In genomic region chr7:135102372-135102771, GRCh38 we compare ENCODE assay signal across 12 cellular contexts. TPM values are rescaled to one million over a fixed set of nuclear protein-coding genes. Genes with fewer than 3 reads are reported as not detected.
DNase-seq lines count a peak whose midpoint lies in the region; ATAC-seq and TF ChIP-seq lines count a peak whose summit lies in the region.
"Had no signal": no experiment of that assay in that cellular context is flagged by ENCODE, and none has a peak within 500 bp of the region (broad histone marks: within the 10 kb centered on the region; RNA-seq: fewer than 3 reads in every experiment).

No MANE protein-coding gene starts in this region.

- no peaks in the 10 kb centered on the region for H3K4me1 Mint-ChIP-seq in activated T-helper 1 cell treated with anti-CD3 and anti-CD28 coated beads, Interleukin-12 subunit alpha, Interleukin-12 subunit beta, Interleukin-2, Interleukin-4 antibody, amounts not matched to agents 30 ng/mL and 10 ng/mL and 1 ng/mL, durations not matched to agents 14 hours and 24 hours and 36 hours (ENCODE audit: low read depth)

- no peaks in the 10 kb centered on the region for H3K36me3 Mint-ChIP-seq in activated T-helper 1 cell treated with anti-CD3 and anti-CD28 coated beads, Interleukin-12 subunit alpha, Interleukin-12 subunit beta, Interleukin-2, Interleukin-4 antibody, amounts not matched to agents 30 ng/mL and 10 ng/mL and 1 ng/mL, durations not matched to agents 14 hours and 24 hours and 36 hours (ENCODE audit: low read depth)

- no peaks in the 10 kb centered on the region for H3K9me3 ChIP-seq in HAP-1
- H3K9me3 ChIP-seq: vagina had no signal

- H3K27me3 ChIP-seq in HAP-1 (ENCODE audit: low read depth) = no peaks in the 10 kb centered on the region
- H3K27me3 ChIP-seq: vagina had no signal

- H3K4me3 ChIP-seq in GM12865 (ENCODE audit: low read depth, low read length) (no peak overlapping the region), HAP-1 (no peak overlapping the region)
- H3K4me3 ChIP-seq: vagina had no signal

- ATAC-seq in GM18907 (IDR thresholded peaks at IDR 0.05; ENCODE audit: unreplicated experiment) (peak; percentile 98), GM21723 (IDR thresholded peaks at IDR 0.05; ENCODE audit: unreplicated experiment) (peak; percentile 89), HG03139 (IDR thresholded peaks at IDR 0.05; ENCODE audit: unreplicated experiment) (peak; percentile 80)

- no peak for TF ChIP-seq CTCF in GM12865 (IDR thresholded peaks at IDR 0.05; ENCODE audit: insufficient read depth, low read depth, low read length, missing control alignments)

- peaks cover 3% of the 10 kb centered on the region for H3K27me3 Mint-ChIP-seq in activated T-helper 1 cell treated with anti-CD3 and anti-CD28 coated beads, Interleukin-12 subunit alpha, Interleukin-12 subunit beta, Interleukin-2, Interleukin-4 antibody, amounts not matched to agents 30 ng/mL and 10 ng/mL and 1 ng/mL, durations not matched to agents 14 hours and 24 hours and 36 hours (ENCODE audit: insufficient read depth)
- H3K27me3 Mint-ChIP-seq: dendritic cell treated with granulocyte-macrophage colony-stimulating factor and Interleukin-4, amounts not matched to agents 40 ng/mL and 50 ng/mL, for 4 days had no signal

- peaks cover 5% of the 10 kb centered on the region for H3K9me3 Mint-ChIP-seq in activated T-helper 1 cell treated with anti-CD3 and anti-CD28 coated beads, Interleukin-12 subunit alpha, Interleukin-12 subunit beta, Interleukin-2, Interleukin-4 antibody, amounts not matched to agents 30 ng/mL and 10 ng/mL and 1 ng/mL, durations not matched to agents 14 hours and 24 hours and 36 hours

- H3K4me1 ChIP-seq in HAP-1 = no peaks in the 10 kb centered on the region
- H3K4me1 ChIP-seq: vagina had no signal

- DNase-seq in GM12865 (ENCODE audit: low read depth) (peak; percentile 59), HAP-1 (ENCODE audit: low spot score in 2 of 2) (no peak), DMS 273 treated with DMSO at 0.1 percent for 48 hours (lab: John Stamatoyannopoulos, UW) (no peak), SW 1271 (lab: John Stamatoyannopoulos, UW) (no peak)
- no peak for DNase-seq in activated T-helper 1 cell treated with anti-CD3 and anti-CD28 coated beads, Interleukin-12 subunit alpha, Interleukin-12 subunit beta, Interleukin-2, Interleukin-4 antibody, amounts not matched to agents 30 ng/mL and 10 ng/mL and 1 ng/mL, durations not matched to agents 14 hours and 24 hours and 36 hours (ENCODE audit: low spot score)
- DNase-seq: islet precursor cell, NCI-H2171 treated with DMSO at 0.1 percent for 48 hours had no signal

- in situ Hi-C loops in HAP-1 (cut with MboI; ENCODE audit: low sequenced_read_pairs) = no loop called here

- intact Hi-C loops in activated T-helper 1 cell treated with anti-CD3 and anti-CD28 coated beads, Interleukin-12 subunit alpha, Interleukin-12 subunit beta, Interleukin-2, Interleukin-4 antibody, amounts not matched to agents 30 ng/mL and 10 ng/mL and 1 ng/mL, durations not matched to agents 14 hours and 24 hours and 36 hours (cut with micrococcal nuclease) = loop anchor here (2.0 kb wide), 1 partner anchor 28 kb away; no protein-coding TSS in a partner anchor

- H3K36me3 ChIP-seq in HAP-1 (replicated peaks) = no peaks in the 10 kb centered on the region
- H3K36me3 ChIP-seq: vagina had no signal

- H3K27ac Mint-ChIP-seq in activated T-helper 1 cell treated with anti-CD3 and anti-CD28 coated beads, Interleukin-12 subunit alpha, Interleukin-12 subunit beta, Interleukin-2, Interleukin-4 antibody, amounts not matched to agents 30 ng/mL and 10 ng/mL and 1 ng/mL, durations not matched to agents 14 hours and 24 hours and 36 hours = no peak overlapping the region
- H3K27ac Mint-ChIP-seq: dendritic cell treated with granulocyte-macrophage colony-stimulating factor and Interleukin-4, amounts not matched to agents 40 ng/mL and 50 ng/mL, for 4 days had no signal

- no peak overlapping the region for H3K4me3 Mint-ChIP-seq in activated T-helper 1 cell treated with anti-CD3 and anti-CD28 coated beads, Interleukin-12 subunit alpha, Interleukin-12 subunit beta, Interleukin-2, Interleukin-4 antibody, amounts not matched to agents 30 ng/mL and 10 ng/mL and 1 ng/mL, durations not matched to agents 14 hours and 24 hours and 36 hours
- H3K4me3 Mint-ChIP-seq: dendritic cell treated with granulocyte-macrophage colony-stimulating factor and Interleukin-4, amounts not matched to agents 40 ng/mL and 50 ng/mL, for 4 days had no signal

RNA-seq across cellular contexts. Expression of gene TMEM140, which starts 45.5 kb away (rescaled TPM):
- total RNA-seq in activated T-helper 1 cell treated with anti-CD3 and anti-CD28 coated beads, Interleukin-12 subunit alpha, Interleukin-12 subunit beta, Interleukin-2, Interleukin-4 antibody, amounts not matched to agents 30 ng/mL and 10 ng/mL and 1 ng/mL, durations not matched to agents 14 hours and 24 hours and 36 hours = 2.9 and 4.5 TPM in 2 replicates
